In the genomic region with DNA sequence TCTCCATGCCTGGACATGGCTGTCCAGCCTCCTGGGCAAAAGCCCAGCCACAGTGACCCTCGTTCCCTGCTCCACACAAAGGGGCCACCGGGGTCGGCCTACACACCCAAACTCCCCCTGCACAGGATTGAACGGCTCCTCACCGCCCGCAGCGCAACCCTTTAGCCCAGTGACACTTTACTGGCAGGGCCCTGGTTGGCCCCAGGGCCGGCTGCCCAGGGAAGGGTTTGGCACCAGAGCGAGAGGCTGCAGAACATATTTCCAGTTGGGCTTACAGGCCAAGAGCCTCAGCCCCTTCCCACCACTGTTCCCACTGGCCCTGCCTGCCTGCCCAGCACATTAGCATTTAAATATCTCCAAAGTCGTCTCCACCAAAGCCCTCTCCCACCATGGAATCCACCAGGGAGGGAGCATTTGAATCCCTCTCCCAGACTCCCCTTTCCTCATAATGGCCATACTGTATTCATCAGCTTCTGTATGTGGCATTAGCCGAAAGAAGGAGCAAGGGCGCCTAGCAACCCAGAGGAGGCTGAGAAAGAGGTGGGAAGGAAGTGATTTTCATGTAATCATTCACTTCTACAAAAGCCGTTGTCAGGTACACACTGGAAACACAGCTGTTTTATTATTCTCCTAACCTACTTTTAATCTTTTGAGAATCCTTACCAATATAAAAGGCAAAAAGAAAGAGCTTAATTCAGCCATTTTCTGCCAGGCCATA, we compare ENCODE assay signal across 22 cellular contexts.
"Had no signal": no experiment of that assay in that cellular context is flagged by ENCODE, and none has a peak within 500 bp of the region (broad histone marks: within the 10 kb centered on the region; RNA-seq: fewer than 3 reads in every experiment).

No MANE protein-coding gene starts in this region.

- H3K36me3 Mint-ChIP-seq: activated CD8-positive, alpha-beta memory T cell treated with anti-CD3 and anti-CD28 coated beads, Interleukin-2, amount 10 ng/mL, durations not matched to agents 7 days and 5 days had no signal

- H3K4me3 Mint-ChIP-seq: activated B cell treated with CpG ODN at 0.5 μM for 24 hours; activated CD4-positive, alpha-beta T cell treated with anti-CD3 and anti-CD28 coated beads, Interleukin-2, amount 10 ng/mL, durations not matched to agents 24 days and 14 days; activated CD8-positive, alpha-beta memory T cell treated with anti-CD3 and anti-CD28 coated beads, Interleukin-2, amount 10 ng/mL, durations not matched to agents 7 days and 5 days; activated naive CD4-positive, alpha-beta T cell treated with anti-CD3 and anti-CD28 coated beads, Interleukin-2, amount 50 U/mL, for 24 hours; activated T-cell treated with anti-CD3 and anti-CD28 coated beads, Interleukin-2, amount 50 U/mL, for 24 hours; activated T-helper 1 cell treated with anti-CD3 and anti-CD28 coated beads, Interleukin-12 subunit alpha, Interleukin-12 subunit beta, Interleukin-2, Interleukin-4 antibody, amounts not matched to agents 30 ng/mL and 10 ng/mL and 1 ng/mL, durations not matched to agents 14 hours and 24 hours and 36 hours; IgD-negative memory B cell; T-helper 1 cell treated with Interleukin-12 subunit alpha and Interleukin-12 subunit beta and Interleukin-4 antibody, amounts not matched to agents 30 μg/mL and 1 μg/mL, for 36 hours had no signal

- ATAC-seq: activated CD8-positive, alpha-beta memory T cell treated with anti-CD3 and anti-CD28 coated beads, Interleukin-2, amount 10 ng/mL, durations not matched to agents 7 days and 5 days; PC-3 had no signal

- H3K27ac Mint-ChIP-seq: activated B cell treated with CpG ODN at 0.5 μM for 24 hours; activated CD4-positive, alpha-beta T cell treated with anti-CD3 and anti-CD28 coated beads, Interleukin-2, amount 10 ng/mL, durations not matched to agents 24 days and 14 days; activated CD8-positive, alpha-beta memory T cell treated with anti-CD3 and anti-CD28 coated beads, Interleukin-2, amount 10 ng/mL, durations not matched to agents 7 days and 5 days; activated naive CD4-positive, alpha-beta T cell treated with anti-CD3 and anti-CD28 coated beads, Interleukin-2, amount 50 U/mL, for 24 hours; activated T-cell treated with anti-CD3 and anti-CD28 coated beads, Interleukin-2, amount 50 U/mL, for 24 hours; activated T-helper 1 cell treated with anti-CD3 and anti-CD28 coated beads, Interleukin-12 subunit alpha, Interleukin-12 subunit beta, Interleukin-2, Interleukin-4 antibody, amounts not matched to agents 30 ng/mL and 10 ng/mL and 1 ng/mL, durations not matched to agents 14 hours and 24 hours and 36 hours; IgD-negative memory B cell; T-helper 1 cell treated with Interleukin-12 subunit alpha and Interleukin-12 subunit beta and Interleukin-4 antibody, amounts not matched to agents 30 μg/mL and 1 μg/mL, for 36 hours had no signal

- DNase-seq: activated B cell treated with CpG ODN at 0.5 μM for 24 hours; activated CD4-positive, alpha-beta T cell treated with anti-CD3 and anti-CD28 coated beads for 1 hour; activated CD4-positive, alpha-beta T cell treated with anti-CD3 and anti-CD28 coated beads, Interleukin-2, amount 10 ng/mL, durations not matched to agents 24 days and 14 days; activated CD4-positive, alpha-beta T cell treated with anti-CD3 and anti-CD28 coated beads, Interleukin-2, amount 50 U/mL, for 48 hours; activated CD8-positive, alpha-beta memory T cell treated with anti-CD3 and anti-CD28 coated beads, Interleukin-2, amount 10 ng/mL, durations not matched to agents 7 days and 5 days; activated effector memory CD4-positive, alpha-beta T cell treated with Interleukin-2 at 50 U/mL for 16 hours; activated naive CD4-positive, alpha-beta T cell; activated T-cell treated with anti-CD3 and anti-CD28 coated beads, Interleukin-2, amount 50 U/mL, for 24 hours; aorta; NCI-H1092; NCI-H1417; NCI-H1930; NCI-H345; NCI-H510A treated with DMSO at 0.1 percent for 48 hours; PC-3; SHP77 treated with DMSO at 0.1 percent for 48 hours; T-helper 9 cell had no signal

- H3K9ac ChIP-seq: KMS-11 had no signal

- H3K27me3 Mint-ChIP-seq: activated B cell treated with CpG ODN at 0.5 μM for 24 hours; activated CD4-positive, alpha-beta T cell treated with anti-CD3 and anti-CD28 coated beads, Interleukin-2, amount 10 ng/mL, durations not matched to agents 24 days and 14 days; activated CD8-positive, alpha-beta memory T cell treated with anti-CD3 and anti-CD28 coated beads, Interleukin-2, amount 10 ng/mL, durations not matched to agents 7 days and 5 days had no signal

- H3K4me1 Mint-ChIP-seq: activated B cell treated with CpG ODN at 0.5 μM for 24 hours; activated CD4-positive, alpha-beta T cell treated with anti-CD3 and anti-CD28 coated beads, Interleukin-2, amount 10 ng/mL, durations not matched to agents 24 days and 14 days; activated CD8-positive, alpha-beta memory T cell treated with anti-CD3 and anti-CD28 coated beads, Interleukin-2, amount 10 ng/mL, durations not matched to agents 7 days and 5 days; activated naive CD4-positive, alpha-beta T cell treated with anti-CD3 and anti-CD28 coated beads, Interleukin-2, amount 50 U/mL, for 24 hours; IgD-negative memory B cell had no signal

- H3K27ac ChIP-seq: KMS-11 had no signal
